8 cellular contexts compared by ENCODE assay signal in genomic region chr3:14203521-14204079, GRCh38. TPM values are rescaled to one million over a fixed set of nuclear protein-coding genes. Genes with fewer than 3 reads are reported as not detected.
A peak's percentile ranks its signal among the peaks of the same experiment; 100 is the strongest.
DNase-seq lines count a peak whose midpoint lies in the region; ATAC-seq and TF ChIP-seq lines count a peak whose summit lies in the region.

No MANE protein-coding gene starts in this region.

- peaks cover 5% of the 10 kb centered on the region for H3K4me1 Mint-ChIP-seq in activated B cell treated with CpG ODN at 0.5 μM for 24 hours
- H3K4me1 Mint-ChIP-seq in effector memory CD8-positive, alpha-beta T cell (ENCODE audit: low read depth in 2 of 2), result peaks cover 5% of the 10 kb centered on the region in 2 donors
- H3K4me1 Mint-ChIP-seq in memory B cell, result peaks cover 4% of the 10 kb centered on the region

- TF ChIP-seq EP300 in stomach (IDR thresholded peaks at IDR 0.05), result no peak

- H3K4me3 ChIP-seq in HAP-1 (no peak overlapping the region), stomach (no peak overlapping the region)

- H3K4me1 ChIP-seq in HAP-1 (no peaks in the 10 kb centered on the region), stomach (peaks cover 7 to 44% (median 19%) of the 10 kb centered on the region in 4 donors)

- H3K27me3 Mint-ChIP-seq in activated B cell treated with CpG ODN at 0.5 μM for 24 hours, result no peaks in the 10 kb centered on the region
- H3K27me3 Mint-ChIP-seq in effector memory CD8-positive, alpha-beta T cell, result no peaks in the 10 kb centered on the region
- no peaks in the 10 kb centered on the region for H3K27me3 Mint-ChIP-seq in memory B cell

- H3K9me3 ChIP-seq in HAP-1 (no peaks in the 10 kb centered on the region), stomach (no peaks in the 10 kb centered on the region)

- peak; percentile 80 for DNase-seq in D341Med (ENCODE audit: low spot score)
- peak; percentile 66 for DNase-seq in HAP-1 (ENCODE audit: low spot score in 2 of 2)
- peak; percentile 43 for DNase-seq in NCI-H345 (lab: John Stamatoyannopoulos, UW)
- no peak for DNase-seq in activated B cell treated with CpG ODN at 0.5 μM for 24 hours
- peak in 2 of 3 experiments; percentile 11 to 23 for DNase-seq in effector memory CD8-positive, alpha-beta T cell
- DNase-seq in memory B cell (ENCODE audit: low spot score in 2 of 2), result peak; percentile 29 to 31
- DNase-seq in stomach, result peak; percentile 65
- no peak for DNase-seq in NCI-H524 treated with DMSO at 0.1 percent for 48 hours (lab: John Stamatoyannopoulos, UW)

- H3K9me3 Mint-ChIP-seq in activated B cell treated with CpG ODN at 0.5 μM for 24 hours (no peaks in the 10 kb centered on the region), memory B cell (no peaks in the 10 kb centered on the region)
- H3K9me3 Mint-ChIP-seq in effector memory CD8-positive, alpha-beta T cell, result no peaks in the 10 kb centered on the region

- in situ Hi-C loops in HAP-1 (cut with MboI; ENCODE audit: low sequenced_read_pairs), result no loop called here

- intact Hi-C loops in activated B cell treated with CpG ODN at 0.5 μM for 24 hours (cut with micrococcal nuclease) (loop anchor here (1.0 kb wide), 3 partner anchors 58 to 345 kb away; no protein-coding TSS in a partner anchor), stomach (cut with DNase I; ENCODE audit: low total_unique reads) (loop anchor here (5.0 to 10.0 kb wide), 2 partner anchors 51 to 264 kb away; no protein-coding TSS in a partner anchor)

- TF ChIP-seq CTCF in activated B cell treated with CpG ODN at 0.5 μM for 24 hours (IDR thresholded peaks at IDR 0.05) (peak; percentile 25), stomach (IDR thresholded peaks at IDR 0.05) (peak in 6 of 7 experiments; percentile 30 to 87 (median 81))

- H3K36me3 ChIP-seq in HAP-1 (replicated peaks) (peaks cover 7% of the 10 kb centered on the region; the same call in 1 of the 2 replicates), stomach (peaks cover 0 to 18% (median 12%) of the 10 kb centered on the region in 4 donors)

- CTCF ChIA-PET in activated B cell treated with CpG ODN at 0.5 μM for 24 hours (lab: Charles Lee), result interaction anchor here (0.6 to 3.9 kb wide), 23 partner anchors 9 to 723 kb away, joined by 3 to 39 read pairs (median 4); partner anchors contain the start of genes LSM3 and XPC

- H3K27me3 ChIP-seq in HAP-1 (ENCODE audit: low read depth), result no peaks in the 10 kb centered on the region
- H3K27me3 ChIP-seq in stomach, result no peaks in the 10 kb centered on the region

- TF ChIP-seq POLR2A in stomach (IDR thresholded peaks at IDR 0.05), result no peak

- WGBS in stomach, 5 donors, result 42 to 49% (median 46%) methylated on average over 10 of the region's 10 CpGs

- H3K27ac Mint-ChIP-seq in activated B cell treated with CpG ODN at 0.5 μM for 24 hours (peak overlapping the region; percentile 10), memory B cell (no peak overlapping the region)
- no peak overlapping the region for H3K27ac Mint-ChIP-seq in effector memory CD8-positive, alpha-beta T cell

- POLR2A ChIA-PET in activated B cell treated with CpG ODN at 0.5 μM for 24 hours (lab: Charles Lee), result interaction anchor here (1.0 kb wide), 1 partner anchor 11 kb away, joined by 3 read pairs; no protein-coding TSS in a partner anchor

- ATAC-seq in activated B cell treated with CpG ODN at 0.5 μM for 24 hours (ENCODE audit: low read depth) (peak; percentile 74), memory B cell (ENCODE audit: low read depth) (peak; percentile 56)
- peak; percentile 70 for ATAC-seq in effector memory CD8-positive, alpha-beta T cell (replicated peaks)

- H3K36me3 Mint-ChIP-seq in activated B cell treated with CpG ODN at 0.5 μM for 24 hours (ENCODE audit: low read depth), result peaks cover 17% of the 10 kb centered on the region
- H3K36me3 Mint-ChIP-seq in effector memory CD8-positive, alpha-beta T cell (ENCODE audit: insufficient read depth), result peaks cover 12% of the 10 kb centered on the region
- peaks cover 6% of the 10 kb centered on the region for H3K36me3 Mint-ChIP-seq in memory B cell

- no peak overlapping the region for H3K4me3 Mint-ChIP-seq in activated B cell treated with CpG ODN at 0.5 μM for 24 hours
- no peak overlapping the region for H3K4me3 Mint-ChIP-seq in effector memory CD8-positive, alpha-beta T cell
- H3K4me3 Mint-ChIP-seq in memory B cell, result no peak overlapping the region

- peak overlapping the region in 1 of 5 donors; percentile 76 for H3K27ac ChIP-seq in stomach

RNA-seq across cellular contexts. Expression of gene LSM3, which starts 25.0 kb away (rescaled TPM):
- total RNA-seq in activated B cell treated with CpG ODN at 0.5 μM for 24 hours (12.9 and 14.2 TPM in 2 replicates), stomach (10 to 100 TPM in 1 of 5 donors, 1 to 10 TPM in 4; 2.2 to 14.1 (median 6.1) TPM)
- polyA plus RNA-seq in stomach, result 10 to 100 TPM; 13.8 to 15.0 (median 14.2) TPM

RNA-seq across cellular contexts. Expression of gene XPC, which starts 25.2 kb away (rescaled TPM):
- total RNA-seq in activated B cell treated with CpG ODN at 0.5 μM for 24 hours (35.4 and 35.6 TPM in 2 replicates), stomach (10 to 100 TPM; 34.0 to 51.0 (median 41.4) TPM)
- 10 to 100 TPM in 2 of 3 donors, 1 to 10 TPM in 1; 8.8 to 15.3 (median 13.7) TPM for polyA plus RNA-seq in stomach

Comparison
In these comparisons a context has a peak if more than half of its experiments do, and no peak if none do; other contexts are left out.
1. DNase-seq: peak in D341Med (single experiment), HAP-1 (2 of 2), NCI-H345 (single experiment), effector memory CD8-positive, alpha-beta T cell (2 of 3), memory B cell (2 of 2) and stomach (single experiment); none in activated B cell treated with CpG ODN at 0.5 μM for 24 hours (single experiment) and NCI-H524 treated with DMSO at 0.1 percent for 48 hours (single experiment).
2. Peak in every context shown above with its lines, with median percentiles within 50 percentile points of each other: ATAC-seq.